Comparison of ENCODE assay signal across 2 cellular contexts in genomic region chr18:59013744-59014143, GRCh38.
TF ChIP-seq lines count a peak whose summit lies in the region.

No MANE protein-coding gene starts in this region.

TF ChIP-seq in SK-N-SH, 30 proteins besides CTCF, POLR2A, EP300 and RAD21 (continued from another document):
- TF ChIP-seq REST (IDR thresholded peaks at IDR 0.05; ENCODE audit: low read depth, low read length) (no peak), EZH2phosphoT487 (IDR thresholded peaks at IDR 0.05; ENCODE audit: borderline replicate concordance, low read depth) (no peak), JUND (IDR thresholded peaks at IDR 0.05) (no peak), USF2 (IDR thresholded peaks at IDR 0.05; ENCODE audit: borderline replicate concordance, low read depth, low read length) (no peak), ELF1 (IDR thresholded peaks at IDR 0.05) (no peak), USF1 (IDR thresholded peaks at IDR 0.05; ENCODE audit: borderline replicate concordance, low read depth) (no peak), POLR2AphosphoS5 (IDR thresholded peaks at IDR 0.05; ENCODE audit: low read depth, low read length) (no peak), RXRA (IDR thresholded peaks at IDR 0.05; ENCODE audit: borderline replicate concordance, low read depth) (no peak), RFX5 (IDR thresholded peaks at IDR 0.05; ENCODE audit: low read length) (no peak), TEAD4 (IDR thresholded peaks at IDR 0.05; ENCODE audit: borderline replicate concordance, insufficient read depth) (no peak), TCF12 (IDR thresholded peaks at IDR 0.05) (no peak), TAF1 (IDR thresholded peaks at IDR 0.05; ENCODE audit: borderline replicate concordance, low read depth, low read length) (no peak), CHD2 (IDR thresholded peaks at IDR 0.05; ENCODE audit: low read length, partially characterized antibody) (no peak), MXI1 (IDR thresholded peaks at IDR 0.05; ENCODE audit: low read depth, low read length) (no peak), FOXJ3 (CRISPR knock-in tag; IDR thresholded peaks at IDR 0.05) (no peak)
TF ChIP-seq in SK-N-SH: peak in this region for 0.

TF ChIP-seq in SK-N-SH treated with all-trans-retinoic acid at 6 μM for 48 hours, 23 proteins besides CTCF, POLR2A, EP300 and RAD21 (continued from another document):
- TF ChIP-seq TSHZ2 (CRISPR knock-in tag; IDR thresholded peaks at IDR 0.05) (no peak), CSRNP3 (CRISPR knock-in tag; IDR thresholded peaks at IDR 0.05) (no peak), RARB (CRISPR knock-in tag; IDR thresholded peaks at IDR 0.05) (no peak), BACH2 (CRISPR knock-in tag; IDR thresholded peaks at IDR 0.05; ENCODE audit: borderline replicate concordance) (no peak), ZC3H10 (CRISPR knock-in tag; IDR thresholded peaks at IDR 0.05) (no peak), ZNF8 (CRISPR knock-in tag; IDR thresholded peaks at IDR 0.05) (no peak)
TF ChIP-seq in SK-N-SH treated with all-trans-retinoic acid at 6 μM for 48 hours: peak in this region for 0.
